8 cellular contexts compared by ENCODE assay signal in genomic region chr12:121812320-121812871, GRCh38. TPM values are rescaled to one million over a fixed set of nuclear protein-coding genes. Genes with fewer than 3 reads are reported as not detected.
DNase-seq lines count a peak whose midpoint lies in the region; ATAC-seq, FAIRE-seq and TF ChIP-seq lines count a peak whose summit lies in the region.

No MANE protein-coding gene starts in this region.

- TF ChIP-seq CTCF in DOHH2 (IDR thresholded peaks at IDR 0.05; ENCODE audit: low read depth, low read length, poor library complexity, severe bottlenecking) (peak; percentile 33), HCT116 (IDR thresholded peaks at IDR 0.05 in 2 of 3, conservative IDR thresholded peaks at IDR 0.05 in 1 of 3; ENCODE audit: borderline replicate concordance in 1 of 3, insufficient read depth in 1 of 3, low read depth in 2 of 3, low read length in 2 of 3) (no peak; a peak in 1 of 6 replicates), Peyer's patch (IDR thresholded peaks at IDR 0.05) (peak in 1 of 6 experiments; percentile 3), chondrocyte (IDR thresholded peaks at IDR 0.05) (peak; percentile 64)

- peaks cover 9% of the 10 kb centered on the region for H3F3A ChIP-seq in DOHH2 (ENCODE audit: control insufficient read depth, insufficient read depth)

- no peak overlapping the region for H3K27ac ChIP-seq in DOHH2 (ENCODE audit: low read depth, low read length)
- H3K27ac ChIP-seq in HCT116 (ENCODE audit: low read depth, low read length), result peak overlapping the region; percentile 53
- H3K27ac ChIP-seq in Peyer's patch, result peak overlapping the region; percentile 53 to 81 (median 69)

- peak overlapping the region; percentile 51; the same call in 1 of the 2 replicates for H3K9ac ChIP-seq in HCT116 (ENCODE audit: low read length)

- H3K27me3 Mint-ChIP-seq in chondrocyte (ENCODE audit: low read depth), result no peaks in the 10 kb centered on the region

- TF ChIP-seq POLR2A in HCT116 (IDR thresholded peaks at IDR 0.05; ENCODE audit: borderline replicate concordance, extremely low read depth, insufficient read depth, insufficient read length) (no peak), Peyer's patch (IDR thresholded peaks at IDR 0.05) (peak in 1 of 2 donors; percentile 8), GM12891 (IDR thresholded peaks at IDR 0.05; ENCODE audit: low read depth, low read length) (no peak)

- H3K9me3 Mint-ChIP-seq in chondrocyte (ENCODE audit: low read depth), result no peaks in the 10 kb centered on the region

- DNase-seq in HCT116 (ENCODE audit: low read depth, low spot score) (no peak), Peyer's patch (peak in 2 of 3 donors; percentile 84 to 90), chondrocyte (ENCODE audit: low spot score) (no peak), kidney glomerular epithelial cell (lab: John Stamatoyannopoulos, UW) (peak; percentile 43), GM12891 (ENCODE audit: insufficient read length, low spot score) (no peak)
- DNase-seq in stimulated activated CD4-positive, alpha-beta T cell treated with anti-CD3 and anti-CD28 coated beads, Interleukin-4, amount 100 ng/mL, for 1 hour, result peak; percentile 47

- peaks cover 93% of the 10 kb centered on the region for H3K36me3 ChIP-seq in DOHH2 (ENCODE audit: control insufficient read depth, low read length)
- H3K36me3 ChIP-seq in HCT116 (ENCODE audit: control insufficient read depth in 1 of 2, insufficient read depth in 2 of 2, low read length in 2 of 2), result peaks cover 24 to 26% of the 10 kb centered on the region in 2 experiments; a peak in 3 of 4 replicates
- H3K36me3 ChIP-seq in Peyer's patch, result peaks cover 0 to 66% (median 0%) of the 10 kb centered on the region in 3 donors

- ATAC-seq in HCT116 (peak; percentile 85), HG02610 (IDR thresholded peaks at IDR 0.05; ENCODE audit: unreplicated experiment) (no peak)

- H4K20me1 ChIP-seq in DOHH2 (ENCODE audit: control insufficient read depth, insufficient read depth, low read depth, low read length) (peaks cover 16% of the 10 kb centered on the region), HCT116 (ENCODE audit: insufficient read depth) (no peaks in the 10 kb centered on the region)

- H3K27ac Mint-ChIP-seq in chondrocyte (ENCODE audit: unreplicated experiment), result peak overlapping the region; percentile 57

- peak overlapping the region; percentile 78 for H3K4me3 ChIP-seq in DOHH2 (ENCODE audit: low read length)
- H3K4me3 ChIP-seq in HCT116 (replicated peaks in 1 of 2; ENCODE audit: low read depth in 1 of 2, low read length in 2 of 2), result peak overlapping the region; percentile 44 to 55
- H3K4me3 ChIP-seq in Peyer's patch, result peak overlapping the region; percentile 40 to 76 (median 56)

- POLR2A ChIA-PET in HCT116 (lab: Charles Lee), result interaction anchor here (1.1 to 3.5 kb wide), 5 partner anchors 9 to 76 kb away, joined by 3 to 26 read pairs (median 5); partner anchors contain the start of genes PSMD9 and RHOF

- peak overlapping the region; percentile 80 for H3K4me3 Mint-ChIP-seq in chondrocyte (ENCODE audit: unreplicated experiment)

- intact Hi-C loops in HCT116 (cut with micrococcal nuclease), result loop anchor here (1.0 kb wide), 2 partner anchors 18 to 76 kb away; partner anchors contain the start of gene PSMD9

- H3K79me2 ChIP-seq in DOHH2 (ENCODE audit: control insufficient read depth, low read length), result peaks cover 58% of the 10 kb centered on the region
- peaks cover 73% of the 10 kb centered on the region for H3K79me2 ChIP-seq in HCT116 (ENCODE audit: insufficient read depth, low read length)

- no peak for TF ChIP-seq RAD21 in HCT116 (IDR thresholded peaks at IDR 0.05; ENCODE audit: low read depth)

- H3K36me3 Mint-ChIP-seq in chondrocyte (ENCODE audit: low read depth), result peaks cover 11% of the 10 kb centered on the region

- peaks cover 29% of the 10 kb centered on the region for H3K4me1 Mint-ChIP-seq in chondrocyte (ENCODE audit: low read depth)

- BruUV-seq in HCT116 (replicated peaks; lab: Mats Ljungman, UMichigan), result no TSS peak

- CTCF ChIA-PET in HCT116 (lab: Charles Lee), result interaction anchor here (0.6 to 3.3 kb wide), 13 partner anchors 10 to 126 kb away, joined by 3 to 149 read pairs (median 4); partner anchors contain the start of genes PSMD9, RHOF and SETD1B

- H3K4me1 ChIP-seq in DOHH2 (ENCODE audit: control insufficient read depth, low read length) (peaks cover 35% of the 10 kb centered on the region), HCT116 (ENCODE audit: control insufficient read depth in 1 of 2, insufficient read depth in 2 of 2, low read length in 2 of 2) (peaks cover 6 to 26% of the 10 kb centered on the region in 2 experiments), Peyer's patch (peaks cover 4 to 41% (median 26%) of the 10 kb centered on the region in 4 donors)

- RAD21 ChIA-PET in HCT116 (lab: Charles Lee; ENCODE audit: low non-redundant PET in 1 of 2, low total read pairs in 2 of 2, uncharacterized antibody in 2 of 2, unreplicated experiment in 2 of 2), result interaction anchor here (1.0 to 1.7 kb wide), 3 partner anchors 15 to 18 kb away, joined by 3 to 26 read pairs (median 22); partner anchors contain the start of gene RHOF (in 1 of the 2)

- no peaks in the 10 kb centered on the region for H3K9me3 ChIP-seq in DOHH2 (ENCODE audit: control insufficient read depth, insufficient read depth, low read length)
- no peaks in the 10 kb centered on the region for H3K9me3 ChIP-seq in HCT116 (ENCODE audit: control insufficient read depth in 1 of 2, insufficient read depth in 1 of 2, low read depth in 1 of 2, low read length in 2 of 2)
- H3K9me3 ChIP-seq in Peyer's patch, result no peaks in the 10 kb centered on the region

- H2AFZ ChIP-seq in HCT116 (ENCODE audit: low read depth, low read length, poor library complexity, severe bottlenecking), result no peak overlapping the region

- H3K4me2 ChIP-seq in DOHH2 (ENCODE audit: low read length), result peak overlapping the region; percentile 84
- H3K4me2 ChIP-seq in HCT116 (ENCODE audit: low read length), result peak overlapping the region; percentile 76

- H3K27me3 ChIP-seq in DOHH2 (ENCODE audit: control insufficient read depth, low read length) (no peaks in the 10 kb centered on the region), HCT116 (ENCODE audit: insufficient read depth, low read length) (no peaks in the 10 kb centered on the region), Peyer's patch (no peaks in the 10 kb centered on the region)

- H3K9me2 ChIP-seq in DOHH2 (replicated peaks; ENCODE audit: control insufficient read depth, low read length) (no peaks in the 10 kb centered on the region), HCT116 (ENCODE audit: insufficient read depth) (no peaks in the 10 kb centered on the region)

- no peak for FAIRE-seq in GM12891 (lab: Jason Lieb, UNC)

TF ChIP-seq in HCT116, 20 proteins besides CTCF, POLR2A, EP300 and RAD21:
- TF ChIP-seq POLR2AphosphoS5 (IDR thresholded peaks at IDR 0.05; ENCODE audit: low read depth, low read length) (peak; percentile 45; the same call in 1 of the 2 replicates), CEBPB (IDR thresholded peaks at IDR 0.05; ENCODE audit: low read depth) (no peak)

TF ChIP-seq in GM12891, 5 proteins besides CTCF, POLR2A, EP300 and RAD21:
- TF ChIP-seq SPI1 (IDR thresholded peaks at IDR 0.05; ENCODE audit: low read depth, low read length), result no peak
- no peak for TF ChIP-seq POU2F2 (IDR thresholded peaks at IDR 0.05; ENCODE audit: low read depth, low read length)
- TF ChIP-seq PAX5 (IDR thresholded peaks at IDR 0.05; ENCODE audit: insufficient read depth, low read length, severe bottlenecking), result no peak
- TF ChIP-seq TAF1 (IDR thresholded peaks at IDR 0.05; ENCODE audit: low read depth, low read length), result no peak
- TF ChIP-seq POLR2AphosphoS5 (IDR thresholded peaks at IDR 0.05; ENCODE audit: low read depth, low read length), result no peak

RNA-seq across cellular contexts. Expression of gene SETD1B, which starts 8.6 kb away (rescaled TPM):
- total RNA-seq in HCT116 (2021; ENCODE audit: unreplicated experiment) (17.5 TPM), Peyer's patch (10 to 100 TPM; 15.4 to 30.5 (median 25.3) TPM), chondrocyte (18.8 to 19.7 TPM (median 19.4 TPM) in 3 replicates)
- polyA plus RNA-seq in HCT116 (2012), result 6.6 and 7.3 TPM in 2 replicates
- polyA plus RNA-seq in GM12891 (2012; ENCODE audit: low read depth, missing spikeins), result 3.1 TPM

RNA-seq across cellular contexts. Expression of gene RHOF, which starts 18.9 kb away (rescaled TPM):
- total RNA-seq in HCT116 (2021; ENCODE audit: unreplicated experiment) (116 TPM), Peyer's patch (100 to 1,000 TPM in 2 of 4 donors, 10 to 100 TPM in 2; 31.4 to 134 (median 91.0) TPM), chondrocyte (9.6 to 14.1 TPM (median 10.8 TPM) in 3 replicates)
- 93.4 and 134 TPM in 2 replicates for polyA plus RNA-seq in HCT116 (2012)
- polyA plus RNA-seq in GM12891 (2012; ENCODE audit: low read depth, missing spikeins), result 34.6 TPM

RNA-seq across cellular contexts. Expression of gene HPD, which starts 46.3 kb away (rescaled TPM):
- total RNA-seq in HCT116 (2021; ENCODE audit: unreplicated experiment) (1.1 TPM), Peyer's patch (not detected), chondrocyte (not detected in 3 replicates)
- 1.5 TPM in 2 replicates for polyA plus RNA-seq in HCT116 (2012)
- 0.49 TPM for polyA plus RNA-seq in GM12891 (2012; ENCODE audit: low read depth, missing spikeins)

Comparison
In these comparisons a context has a peak if more than half of its experiments do, and no peak if none do; other contexts are left out.
1. CTCF ChIP-seq: peak in DOHH2 (single experiment) and chondrocyte (single experiment); none in HCT116 (0 of 3).
2. DNase-seq: peak in Peyer's patch (2 of 3), kidney glomerular epithelial cell (single experiment) and stimulated activated CD4-positive, alpha-beta T cell treated with anti-CD3 and anti-CD28 coated beads, Interleukin-4, amount 100 ng/mL, for 1 hour (single experiment); none in HCT116 (single experiment), chondrocyte (single experiment) and GM12891 (single experiment).
3. Peak in every context shown above with its lines, with median percentiles within 50 percentile points of each other: H3K4me3 ChIP-seq.